In the genomic region with DNA sequence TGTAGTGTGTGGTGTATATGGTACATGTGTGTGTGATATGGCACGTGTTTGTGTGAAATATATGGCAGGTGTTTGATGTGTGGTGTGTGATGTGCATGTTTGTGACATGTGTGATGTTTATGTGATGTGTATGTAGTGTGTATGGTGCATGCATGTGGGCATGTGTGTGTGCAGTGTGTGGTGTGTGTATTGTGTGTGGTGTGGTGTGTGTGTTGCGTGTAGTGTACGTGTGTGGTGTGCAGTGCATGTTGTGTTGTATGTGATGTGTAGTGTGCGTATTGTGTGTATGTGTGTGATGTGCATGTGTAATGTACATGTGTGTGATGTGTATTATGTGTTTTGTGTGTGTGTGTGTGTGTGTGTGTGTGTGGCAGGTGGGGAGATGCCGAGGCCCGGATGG, we compare ENCODE assay signal across 1 cellular context.
TF ChIP-seq lines count a peak whose summit lies in the region.

No MANE protein-coding gene starts in this region.

TF ChIP-seq in SK-N-SH, 30 proteins besides CTCF, POLR2A, EP300 and RAD21:
- TF ChIP-seq NRF1 (IDR thresholded peaks at IDR 0.05; ENCODE audit: low read depth, low read length), result no peak
- TF ChIP-seq, protein P1, sequence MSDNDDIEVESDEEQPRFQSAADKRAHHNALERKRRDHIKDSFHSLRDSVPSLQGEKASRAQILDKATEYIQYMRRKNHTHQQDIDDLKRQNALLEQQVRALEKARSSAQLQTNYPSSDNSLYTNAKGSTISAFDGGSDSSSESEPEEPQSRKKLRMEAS (IDR thresholded peaks at IDR 0.05; ENCODE audit: low read depth), result no peak
- TF ChIP-seq, protein P2, sequence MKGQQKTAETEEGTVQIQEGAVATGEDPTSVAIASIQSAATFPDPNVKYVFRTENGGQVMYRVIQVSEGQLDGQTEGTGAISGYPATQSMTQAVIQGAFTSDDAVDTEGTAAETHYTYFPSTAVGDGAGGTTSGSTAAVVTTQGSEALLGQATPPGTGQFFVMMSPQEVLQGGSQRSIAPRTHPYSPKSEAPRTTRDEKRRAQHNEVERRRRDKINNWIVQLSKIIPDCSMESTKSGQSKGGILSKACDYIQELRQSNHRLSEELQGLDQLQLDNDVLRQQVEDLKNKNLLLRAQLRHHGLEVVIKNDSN (IDR thresholded peaks at IDR 0.05; ENCODE audit: borderline replicate concordance, low read depth), result no peak
- TF ChIP-seq FOXM1 (IDR thresholded peaks at IDR 0.05; ENCODE audit: low read depth), result no peak
- TF ChIP-seq POLR2AphosphoS5 (IDR thresholded peaks at IDR 0.05; ENCODE audit: low read depth, low read length), result no peak
- no peak for TF ChIP-seq RFX5 (IDR thresholded peaks at IDR 0.05; ENCODE audit: low read length)
- TF ChIP-seq SMC3 (IDR thresholded peaks at IDR 0.05; ENCODE audit: low read depth, low read length), result no peak
- no peak for TF ChIP-seq GATA2 (CRISPR knock-in tag; IDR thresholded peaks at IDR 0.05)
- no peak for TF ChIP-seq TCF12 (IDR thresholded peaks at IDR 0.05)
